22 cellular contexts compared by ENCODE assay signal in the genomic region with DNA sequence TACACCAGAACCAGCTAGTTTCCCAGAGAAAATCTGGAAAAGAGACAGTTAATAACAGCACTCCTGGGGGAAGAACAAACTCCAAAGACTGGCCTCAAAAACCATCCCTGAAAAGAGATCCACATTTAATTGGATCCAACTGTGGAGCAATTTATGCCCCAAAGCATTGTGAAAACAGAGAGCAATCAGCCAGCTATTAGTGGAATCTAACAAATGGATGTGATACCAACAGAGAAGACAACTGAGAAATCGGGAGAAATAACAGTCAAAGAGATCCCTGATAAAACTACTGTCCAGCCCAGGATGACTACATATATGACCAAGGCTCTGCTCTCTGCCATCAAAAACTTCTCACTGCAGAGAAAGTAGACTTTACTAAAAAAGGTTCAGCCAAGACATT.
"Had no signal": no experiment of that assay in that cellular context is flagged by ENCODE, and none has a peak within 500 bp of the region (broad histone marks: within the 10 kb centered on the region; RNA-seq: fewer than 3 reads in every experiment).

No MANE protein-coding gene starts in this region.

- H3K4me3 ChIP-seq: ovary, right lobe of liver, stomach had no signal

- H3K27me3 Mint-ChIP-seq: type B pancreatic cell had no signal

- DNase-seq: activated CD4-positive, alpha-beta T cell treated with anti-CD3 and anti-CD28 coated beads for 48 hours; activated CD4-positive, CD25-positive, alpha-beta regulatory T cell; activated CD8-positive, alpha-beta T cell treated with anti-CD3 and anti-CD28 coated beads for 36 hours; activated naive CD4-positive, alpha-beta T cell treated with anti-CD3 and anti-CD28 coated beads for 36 hours; activated naive CD8-positive, alpha-beta T cell treated with anti-CD3 and anti-CD28 coated beads, Interleukin-2, amount 50 U/mL, for 24 hours; activated T-cell treated with anti-CD3 and anti-CD28 coated beads, Interleukin-2, amount 50 U/mL, for 1 hour; aorta; brain microvascular endothelial cell; cortex of kidney; erythroblast; left ventricle myocardium superior; ovary; right lobe of liver; small intestine; stimulated activated CD4-positive, alpha-beta T cell treated with anti-CD3 and anti-CD28 coated beads, Interleukin-15, amount 100 ng/mL, for 24 hours; stimulated activated CD4-positive, alpha-beta T cell treated with anti-CD3 and anti-CD28 coated beads, Interleukin-2, amount 100 ng/mL, for 48 hours; stomach; T1000 had no signal

- H3K36me3 ChIP-seq: brain microvascular endothelial cell, ovary, right lobe of liver, stomach had no signal

- H3K27ac Mint-ChIP-seq: activated CD8-positive, alpha-beta T cell treated with anti-CD3 and anti-CD28 coated beads for 36 hours; activated naive CD4-positive, alpha-beta T cell treated with anti-CD3 and anti-CD28 coated beads for 36 hours; activated naive CD8-positive, alpha-beta T cell treated with anti-CD3 and anti-CD28 coated beads, Interleukin-2, amount 50 U/mL, for 24 hours; activated T-helper 2 cell treated with anti-CD3 and anti-CD28 coated beads, Interferon-gamma antibody, Interleukin-2, Interleukin-4, amounts not matched to agents 10 μg/mL and 5 μg/mL and 100 μg/mL, durations not matched to agents 14 hours and 24 hours and 36 hours had no signal

- H3K4me1 ChIP-seq: right lobe of liver, stomach had no signal

- H3K4me1 Mint-ChIP-seq: activated naive CD8-positive, alpha-beta T cell treated with anti-CD3 and anti-CD28 coated beads, Interleukin-2, amount 50 U/mL, for 24 hours; central memory CD8-positive, alpha-beta T cell; neural crest cell had no signal

- H3K9me3 Mint-ChIP-seq: activated T-helper 2 cell treated with anti-CD3 and anti-CD28 coated beads, Interferon-gamma antibody, Interleukin-2, Interleukin-4, amounts not matched to agents 10 μg/mL and 5 μg/mL and 100 μg/mL, durations not matched to agents 14 hours and 24 hours and 36 hours; central memory CD8-positive, alpha-beta T cell; type B pancreatic cell had no signal

- H3K27ac ChIP-seq: brain microvascular endothelial cell, ovary, right lobe of liver, stomach had no signal

- H3K4me3 Mint-ChIP-seq: activated CD8-positive, alpha-beta T cell treated with anti-CD3 and anti-CD28 coated beads for 36 hours; activated naive CD4-positive, alpha-beta T cell treated with anti-CD3 and anti-CD28 coated beads for 36 hours; activated naive CD8-positive, alpha-beta T cell treated with anti-CD3 and anti-CD28 coated beads, Interleukin-2, amount 50 U/mL, for 24 hours; central memory CD8-positive, alpha-beta T cell; neural crest cell; type B pancreatic cell had no signal

- ATAC-seq: activated CD8-positive, alpha-beta T cell treated with anti-CD3 and anti-CD28 coated beads for 36 hours; activated naive CD8-positive, alpha-beta T cell treated with anti-CD3 and anti-CD28 coated beads, Interleukin-2, amount 50 U/mL, for 24 hours; left ventricle myocardium superior; right lobe of liver had no signal

- H3K27me3 ChIP-seq: brain microvascular endothelial cell, ovary, right lobe of liver, stomach had no signal

- H3K36me3 Mint-ChIP-seq: type B pancreatic cell had no signal

- H3K9me3 ChIP-seq: ovary, right lobe of liver, stomach had no signal
